ENCODE assay signal across 1 cellular context in genomic region chr2:174574657-174575056, GRCh38.
TF ChIP-seq lines count a peak whose summit lies in the region.

No MANE protein-coding gene starts in this region.

TF ChIP-seq in HepG2, 621 proteins besides CTCF, POLR2A, EP300 and RAD21 (continued from another document):
- no peak for TF ChIP-seq MATR3 (CRISPR knock-in tag; IDR thresholded peaks at IDR 0.05)
